ENCODE assay signal across 1 cellular context in the genomic region with DNA sequence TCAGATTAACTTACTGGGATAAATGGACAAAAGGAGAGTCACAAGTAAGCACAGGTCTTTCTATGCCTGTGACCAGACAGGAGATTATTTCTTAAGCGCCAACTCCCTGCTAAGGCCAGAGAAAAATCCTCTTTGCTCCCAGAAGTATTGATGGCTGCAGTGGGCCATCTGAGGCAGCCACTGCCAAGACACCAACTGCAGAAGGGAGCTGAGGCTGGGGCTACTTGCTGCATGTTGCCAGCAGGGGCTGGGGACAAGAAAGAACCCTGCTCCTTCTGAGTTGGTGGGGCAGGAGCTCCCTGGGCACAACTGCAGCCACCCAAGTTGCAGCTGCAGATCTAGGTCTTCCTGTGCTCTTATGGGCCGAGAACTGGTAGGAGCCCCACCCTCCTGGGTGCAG.
TF ChIP-seq lines count a peak whose summit lies in the region.

No MANE protein-coding gene starts in this region.

TF ChIP-seq in H1, 55 proteins besides CTCF, POLR2A, EP300 and RAD21:
- TF ChIP-seq EZH2 (IDR thresholded peaks at IDR 0.05; ENCODE audit: low read depth, low read length, severe bottlenecking) = no peak
- TF ChIP-seq, protein P1, sequence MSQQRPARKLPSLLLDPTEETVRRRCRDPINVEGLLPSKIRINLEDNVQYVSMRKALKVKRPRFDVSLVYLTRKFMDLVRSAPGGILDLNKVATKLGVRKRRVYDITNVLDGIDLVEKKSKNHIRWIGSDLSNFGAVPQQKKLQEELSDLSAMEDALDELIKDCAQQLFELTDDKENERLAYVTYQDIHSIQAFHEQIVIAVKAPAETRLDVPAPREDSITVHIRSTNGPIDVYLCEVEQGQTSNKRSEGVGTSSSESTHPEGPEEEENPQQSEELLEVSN (IDR thresholded peaks at IDR 0.05) = no peak
